ENCODE assay signal across 8 cellular contexts in the genomic region with DNA sequence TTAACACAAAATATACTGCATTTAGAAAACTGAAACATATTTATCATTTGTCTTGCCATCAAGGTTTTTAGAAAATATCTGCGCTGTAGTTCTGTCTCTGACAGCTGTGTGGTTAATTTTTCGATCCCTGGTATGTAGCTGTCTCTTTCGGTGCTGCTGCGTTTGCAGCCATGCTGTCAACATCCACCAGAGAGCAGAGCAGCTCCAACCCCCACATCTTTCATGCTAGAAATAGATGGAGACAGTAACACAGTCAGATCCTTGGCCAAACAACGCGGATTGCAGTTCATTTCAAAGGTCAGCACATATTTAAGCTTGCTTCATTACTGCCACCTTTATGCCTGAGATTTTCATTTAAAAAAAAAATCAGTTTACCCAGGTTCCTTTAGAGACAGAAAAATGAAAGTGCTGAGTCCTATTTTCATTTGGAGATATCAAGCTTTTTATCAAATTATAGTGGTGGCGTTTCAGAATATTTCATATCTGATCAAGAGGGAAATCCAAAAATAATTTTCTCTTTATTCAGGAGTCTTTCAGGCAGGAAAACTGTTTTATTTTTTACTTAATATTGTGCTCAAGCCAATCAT.
DNase-seq lines count a peak whose midpoint lies in the region; ATAC-seq and TF ChIP-seq lines count a peak whose summit lies in the region.

No MANE protein-coding gene starts in this region.

- H3K9ac ChIP-seq in NT2/D1 (ENCODE audit: insufficient read length, low read depth) (no peak overlapping the region), skeletal muscle satellite cell (ENCODE audit: low read depth, low read length) (no peak overlapping the region)

- ATAC-seq in HG03432 (IDR thresholded peaks at IDR 0.05; ENCODE audit: unreplicated experiment) = peak; percentile 47
- ATAC-seq in GM21723 (IDR thresholded peaks at IDR 0.05; ENCODE audit: unreplicated experiment) = no peak
- no peak for ATAC-seq in GM21529 (IDR thresholded peaks at IDR 0.05; ENCODE audit: unreplicated experiment)

- TF ChIP-seq CTCF in fibroblast of villous mesenchyme (IDR thresholded peaks at IDR 0.05; ENCODE audit: insufficient read depth, low read depth, low read length) = peak; percentile 47

- H3K4me3 ChIP-seq in NT2/D1 (ENCODE audit: insufficient read length, low read depth) (no peak overlapping the region), fibroblast of villous mesenchyme (ENCODE audit: low read depth, low read length) (no peak overlapping the region), skeletal muscle satellite cell (ENCODE audit: low read length) (no peak overlapping the region)

- H3K4me1 ChIP-seq in NT2/D1 (ENCODE audit: insufficient read depth, insufficient read length) (no peaks in the 10 kb centered on the region), skeletal muscle satellite cell (ENCODE audit: control insufficient read depth, insufficient read depth, low read length) (no peaks in the 10 kb centered on the region)

- peak; percentile 56 for DNase-seq in ELR (ENCODE audit: low read depth)
- DNase-seq in NT2/D1 (ENCODE audit: low read depth, low spot score) = peak; percentile 18
- peak; percentile 7 for DNase-seq in fibroblast of villous mesenchyme (ENCODE audit: low read depth)
- no peak for DNase-seq in amniotic stem cell (lab: John Stamatoyannopoulos, UW)

- H3K27me3 ChIP-seq in NT2/D1 (ENCODE audit: insufficient read depth, insufficient read length) (no peaks in the 10 kb centered on the region), skeletal muscle satellite cell (ENCODE audit: control insufficient read depth, insufficient read depth, low read length) (no peaks in the 10 kb centered on the region)

- peak overlapping the region; percentile 67 for H3K4me2 ChIP-seq in skeletal muscle satellite cell (ENCODE audit: low read length)

- H3K36me3 ChIP-seq in NT2/D1 (ENCODE audit: insufficient read depth, insufficient read length, low read length) (no peaks in the 10 kb centered on the region), skeletal muscle satellite cell (ENCODE audit: insufficient read depth, low read length) (no peaks in the 10 kb centered on the region)

- no peaks in the 10 kb centered on the region for H3K9me3 ChIP-seq in NT2/D1 (ENCODE audit: insufficient read depth, low read length)
- H3K9me3 ChIP-seq in skeletal muscle satellite cell (replicated peaks; ENCODE audit: low read length) = no peaks in the 10 kb centered on the region
